In genomic region chr19:43116421-43116820, GRCh38 we compare ENCODE assay signal across 19 cellular contexts. TPM values are rescaled to one million over a fixed set of nuclear protein-coding genes. Genes with fewer than 3 reads are reported as not detected.
"Had no signal": no experiment of that assay in that cellular context is flagged by ENCODE, and none has a peak within 500 bp of the region (broad histone marks: within the 10 kb centered on the region; RNA-seq: fewer than 3 reads in every experiment).

No MANE protein-coding gene starts in this region.

RNA-seq across cellular contexts. Expression of gene PSG2, which starts 33.9 kb away (rescaled TPM):
- total RNA-seq: activated naive CD4-positive, alpha-beta T cell treated with anti-CD3 and anti-CD28 coated beads for 36 hours; activated naive CD4-positive, alpha-beta T cell treated with anti-CD3 and anti-CD28 coated beads, Interleukin-2, amount 50 U/mL, for 72 hours; activated naive CD8-positive, alpha-beta T cell treated with anti-CD3 and anti-CD28 coated beads for 36 hours; activated naive CD8-positive, alpha-beta T cell treated with anti-CD3 and anti-CD28 coated beads, Interleukin-2, amount 10 ng/mL, durations not matched to agents 7 days and 5 days; activated T-cell treated with anti-CD3 and anti-CD28 coated beads, Interleukin-2, amount 50 U/mL, for 4 hours; activated T-cell treated with anti-CD3 and anti-CD28 coated beads, Interleukin-2, amount 50 U/mL, for 72 hours; activated T-helper 1 cell treated with anti-CD3 and anti-CD28 coated beads, Interleukin-12 subunit alpha, Interleukin-12 subunit beta, Interleukin-2, Interleukin-4 antibody, amounts not matched to agents 30 ng/mL and 10 ng/mL and 1 ng/mL, durations not matched to agents 14 hours and 24 hours and 36 hours; activated T-helper 2 cell treated with anti-CD3 and anti-CD28 coated beads, Interferon-gamma antibody, Interleukin-2, Interleukin-4, amounts not matched to agents 10 μg/mL and 5 μg/mL and 100 μg/mL, durations not matched to agents 14 hours and 24 hours and 36 hours; adrenal gland; aorta; ascending aorta; body of pancreas; breast epithelium; bronchial epithelial cell; cardiac muscle cell; cardiac septum; cerebellum; chondrocyte had no signal
- polyA plus RNA-seq: adipose tissue, adrenal gland, aorta, cardiac muscle cell had no signal
